2 cellular contexts compared by ENCODE assay signal in genomic region chr1:156669794-156670193, GRCh38.
TF ChIP-seq lines count a peak whose summit lies in the region.

No MANE protein-coding gene starts in this region.

TF ChIP-seq in GM23338, 12 proteins besides CTCF, POLR2A, EP300 and RAD21:
- TF ChIP-seq POLR2AphosphoS5 (IDR thresholded peaks at IDR 0.05; ENCODE audit: low read depth) (0 out of 2 replicates have a peak, but pooled peaks have one; percentile 13), ZNF331 (CRISPR knock-in tag; IDR thresholded peaks at IDR 0.05; ENCODE audit: low read depth) (no peak), ZNF114 (CRISPR knock-in tag; IDR thresholded peaks at IDR 0.05) (no peak)
TF ChIP-seq in GM23338: peak in this region for 1.

TF ChIP-seq in WTC11, 78 proteins besides CTCF, POLR2A, EP300 and RAD21:
- no peak for TF ChIP-seq JAZF1 (CRISPR knock-in tag; IDR thresholded peaks at IDR 0.05)
- TF ChIP-seq ETV6 (CRISPR knock-in tag; IDR thresholded peaks at IDR 0.05) = no peak
- TF ChIP-seq ZNF263 (CRISPR knock-in tag; IDR thresholded peaks at IDR 0.05; ENCODE audit: low read depth) = peak; percentile 88
- TF ChIP-seq ZNF138 (CRISPR knock-in tag; conservative IDR thresholded peaks at IDR 0.05) = no peak
